ENCODE assay signal across 13 cellular contexts in the genomic region with DNA sequence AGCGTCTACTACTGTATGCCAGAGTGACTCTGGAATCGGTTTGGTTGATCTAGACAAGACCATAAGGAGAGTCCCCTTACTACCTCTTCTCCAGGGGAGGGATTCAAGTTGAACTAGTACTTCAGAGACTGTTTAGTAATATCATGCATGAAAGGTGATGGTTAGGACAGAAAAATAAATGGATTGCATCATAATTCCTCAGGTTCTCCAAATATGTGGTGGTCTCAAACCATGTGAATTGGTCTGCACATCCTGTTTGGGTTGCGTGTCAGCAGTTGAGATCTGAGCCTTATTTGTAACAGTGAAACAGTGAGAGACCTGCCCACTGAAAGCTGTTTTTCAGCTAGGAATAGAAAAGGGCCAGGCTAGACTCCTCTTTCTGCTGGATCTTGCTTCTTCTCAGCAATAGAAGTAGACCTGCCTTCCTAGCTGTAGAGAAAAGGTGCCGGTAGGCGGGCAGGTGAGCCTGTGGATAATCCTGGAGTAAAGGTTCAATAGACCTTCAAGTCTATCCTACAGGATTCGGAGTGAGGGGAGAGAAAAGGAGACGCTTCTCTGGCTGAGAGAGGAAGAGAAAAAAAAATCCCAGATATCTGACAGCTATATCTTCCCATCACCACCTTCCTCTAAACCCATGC.
DNase-seq lines count a peak whose midpoint lies in the region; ATAC-seq and TF ChIP-seq lines count a peak whose summit lies in the region.
"Had no signal": no experiment of that assay in that cellular context is flagged by ENCODE, and none has a peak within 500 bp of the region (broad histone marks: within the 10 kb centered on the region; RNA-seq: fewer than 3 reads in every experiment).

No MANE protein-coding gene starts in this region.

- CTCF ChIA-PET in activated CD4-positive, alpha-beta T cell treated with anti-CD3 and anti-CD28 coated beads, Interleukin-2, amount 10 ng/mL, durations not matched to agents 7 days and 5 days (lab: Charles Lee) = interaction anchor here (1.1 kb wide), 1 partner anchor 11 kb away, joined by 3 read pairs; no protein-coding TSS in a partner anchor

- H3K36me3 ChIP-seq in SK-N-MC (ENCODE audit: insufficient read depth, low read length) = no peaks in the 10 kb centered on the region
- H3K36me3 ChIP-seq in esophagus muscularis mucosa = no peaks in the 10 kb centered on the region
- no peaks in the 10 kb centered on the region for H3K36me3 ChIP-seq in smooth muscle cell (ENCODE audit: low read depth)
- no peaks in the 10 kb centered on the region for H3K36me3 ChIP-seq in spleen
- H3K36me3 ChIP-seq: esophagus squamous epithelium, transverse colon had no signal

- H3F3A ChIP-seq in smooth muscle cell (ENCODE audit: low read depth) = no peaks in the 10 kb centered on the region

- ATAC-seq in HG03354 (IDR thresholded peaks at IDR 0.05; ENCODE audit: poor library complexity, severe bottlenecking, unreplicated experiment) = no peak

- H3K4me1 ChIP-seq in esophagus muscularis mucosa (peaks cover 0 to 22% (median 20%) of the 10 kb centered on the region in 4 donors), smooth muscle cell (ENCODE audit: low read depth) (peaks cover 6% of the 10 kb centered on the region), spleen (peaks cover 0 to 25% (median 15%) of the 10 kb centered on the region in 6 donors)

- H3K27ac ChIP-seq in SK-N-MC (no peak overlapping the region), esophagus muscularis mucosa (replicated peaks in 1 of 4) (no peak overlapping the region), smooth muscle cell (ENCODE audit: low read depth) (no peak overlapping the region), spleen (no peak overlapping the region)

- DNase-seq in activated CD4-positive, alpha-beta T cell treated with anti-CD3 and anti-CD28 coated beads, Interleukin-2, amount 10 ng/mL, durations not matched to agents 7 days and 5 days = no peak
- DNase-seq in activated CD4-positive, alpha-beta T cell treated with anti-CD3 and anti-CD28 coated beads, Interleukin-2, amount 50 U/mL, for 4 hours = no peak
- DNase-seq in SK-N-MC (ENCODE audit: low read depth, low spot score) (no peak), esophagus muscularis mucosa (ENCODE audit: extremely low spot score) (no peak), smooth muscle cell (lab: John Stamatoyannopoulos, UW; ENCODE audit: unreplicated experiment) (no peak), NCI-H1105 treated with DMSO at 0.1 percent for 48 hours (lab: John Stamatoyannopoulos, UW) (no peak), spleen (no peak)
- DNase-seq: activated B cell treated with CpG ODN at 0.5 μM for 24 hours, esophagus squamous epithelium, SHP77 treated with DMSO at 0.1 percent for 48 hours had no signal

- no peaks in the 10 kb centered on the region for H3K79me2 ChIP-seq in smooth muscle cell (ENCODE audit: low read depth)

- POLR2A ChIA-PET in activated CD4-positive, alpha-beta T cell treated with anti-CD3 and anti-CD28 coated beads, Interleukin-2, amount 10 ng/mL, durations not matched to agents 7 days and 5 days (lab: Charles Lee) = no interaction called here

- H3K4me3 ChIP-seq in SK-N-MC (peak overlapping the region; percentile 84), esophagus muscularis mucosa (peak overlapping the region; percentile 57 to 63 (median 60)), smooth muscle cell (peak overlapping the region; percentile 85), spleen (peak overlapping the region in 3 of 8 donors; percentile 47 to 67 (median 67))

- H3K9me3 Mint-ChIP-seq in activated CD4-positive, alpha-beta T cell treated with anti-CD3 and anti-CD28 coated beads, Interleukin-2, amount 10 ng/mL, durations not matched to agents 7 days and 5 days = no peaks in the 10 kb centered on the region
- H3K9me3 Mint-ChIP-seq: activated B cell treated with CpG ODN at 0.5 μM for 24 hours; activated T-helper 1 cell treated with anti-CD3 and anti-CD28 coated beads, Interleukin-12 subunit alpha, Interleukin-12 subunit beta, Interleukin-2, Interleukin-4 antibody, amounts not matched to agents 30 ng/mL and 10 ng/mL and 1 ng/mL, durations not matched to agents 14 hours and 24 hours and 36 hours had no signal

- no peaks in the 10 kb centered on the region for H3K36me3 Mint-ChIP-seq in activated CD4-positive, alpha-beta T cell treated with anti-CD3 and anti-CD28 coated beads, Interleukin-2, amount 10 ng/mL, durations not matched to agents 7 days and 5 days (ENCODE audit: low read depth)

- intact Hi-C loops in esophagus muscularis mucosa (cut with DNase I) = no loop called here
- intact Hi-C loops in spleen (cut with DNase I; ENCODE audit: low total_unique reads) = no loop called here

- H3K27ac Mint-ChIP-seq in activated CD4-positive, alpha-beta T cell treated with anti-CD3 and anti-CD28 coated beads, Interleukin-2, amount 10 ng/mL, durations not matched to agents 7 days and 5 days = no peak overlapping the region
- H3K27ac Mint-ChIP-seq: activated B cell treated with CpG ODN at 0.5 μM for 24 hours; activated T-helper 1 cell treated with anti-CD3 and anti-CD28 coated beads, Interleukin-12 subunit alpha, Interleukin-12 subunit beta, Interleukin-2, Interleukin-4 antibody, amounts not matched to agents 30 ng/mL and 10 ng/mL and 1 ng/mL, durations not matched to agents 14 hours and 24 hours and 36 hours had no signal

- peak overlapping the region; percentile 26 for H3K4me3 Mint-ChIP-seq in activated CD4-positive, alpha-beta T cell treated with anti-CD3 and anti-CD28 coated beads, Interleukin-2, amount 10 ng/mL, durations not matched to agents 7 days and 5 days
- H3K4me3 Mint-ChIP-seq: activated B cell treated with CpG ODN at 0.5 μM for 24 hours; activated T-helper 1 cell treated with anti-CD3 and anti-CD28 coated beads, Interleukin-12 subunit alpha, Interleukin-12 subunit beta, Interleukin-2, Interleukin-4 antibody, amounts not matched to agents 30 ng/mL and 10 ng/mL and 1 ng/mL, durations not matched to agents 14 hours and 24 hours and 36 hours had no signal

- no peak overlapping the region for H3K9ac ChIP-seq in SK-N-MC (ENCODE audit: insufficient read length)
- H3K9ac ChIP-seq in smooth muscle cell (ENCODE audit: low read depth) = no peak overlapping the region

- no peak for TF ChIP-seq EP300 in esophagus muscularis mucosa (IDR thresholded peaks at IDR 0.05)

- TF ChIP-seq POLR2A in esophagus muscularis mucosa (IDR thresholded peaks at IDR 0.05; ENCODE audit: low read depth) = no peak
- no peak for TF ChIP-seq POLR2A in spleen (IDR thresholded peaks at IDR 0.05)

- H3K27me3 ChIP-seq in esophagus muscularis mucosa = peaks cover 0 to 9% (median 2%) of the 10 kb centered on the region in 4 donors
- H3K27me3 ChIP-seq in smooth muscle cell (ENCODE audit: low read depth) = peaks cover 40% of the 10 kb centered on the region
- peaks cover 0 to 51% (median 10%) of the 10 kb centered on the region in 7 donors for H3K27me3 ChIP-seq in spleen (replicated peaks in 1 of 7)

- WGBS in esophagus muscularis mucosa = 77% methylated on average over 7 of the region's 7 CpGs
- WGBS in smooth muscle cell (ENCODE audit: low lambda C conversion rate) = 88% methylated on average over 7 of the region's 7 CpGs
- 74 to 86% (median 79%) methylated on average over 7 of the region's 7 CpGs for WGBS in spleen, 5 donors

- peaks cover 10% of the 10 kb centered on the region for H3K4me1 Mint-ChIP-seq in activated CD4-positive, alpha-beta T cell treated with anti-CD3 and anti-CD28 coated beads, Interleukin-2, amount 10 ng/mL, durations not matched to agents 7 days and 5 days

- no peaks in the 10 kb centered on the region for H4K20me1 ChIP-seq in smooth muscle cell (ENCODE audit: low read depth)

- H3K9me3 ChIP-seq in SK-N-MC (ENCODE audit: low read depth, low read length) (no peaks in the 10 kb centered on the region), esophagus muscularis mucosa (no peaks in the 10 kb centered on the region), smooth muscle cell (replicated peaks; ENCODE audit: low read depth) (no peaks in the 10 kb centered on the region), spleen (no peaks in the 10 kb centered on the region)
- H3K9me3 ChIP-seq: esophagus squamous epithelium, transverse colon had no signal

- peaks cover 47% of the 10 kb centered on the region for H3K27me3 Mint-ChIP-seq in activated CD4-positive, alpha-beta T cell treated with anti-CD3 and anti-CD28 coated beads, Interleukin-2, amount 10 ng/mL, durations not matched to agents 7 days and 5 days

- TF ChIP-seq CTCF in esophagus muscularis mucosa (IDR thresholded peaks at IDR 0.05) (no peak), smooth muscle cell (IDR thresholded peaks at IDR 0.05; ENCODE audit: borderline replicate concordance, insufficient read depth, poor library complexity, severe bottlenecking) (no peak), spleen (IDR thresholded peaks at IDR 0.05 in 8 of 11, conservative IDR thresholded peaks at IDR 0.05 in 3 of 11) (no peak)

- peak overlapping the region; percentile 98 for H3K4me2 ChIP-seq in smooth muscle cell

- H2AFZ ChIP-seq in smooth muscle cell (ENCODE audit: low read depth) = peak overlapping the region; percentile 96
